In the genomic region with DNA sequence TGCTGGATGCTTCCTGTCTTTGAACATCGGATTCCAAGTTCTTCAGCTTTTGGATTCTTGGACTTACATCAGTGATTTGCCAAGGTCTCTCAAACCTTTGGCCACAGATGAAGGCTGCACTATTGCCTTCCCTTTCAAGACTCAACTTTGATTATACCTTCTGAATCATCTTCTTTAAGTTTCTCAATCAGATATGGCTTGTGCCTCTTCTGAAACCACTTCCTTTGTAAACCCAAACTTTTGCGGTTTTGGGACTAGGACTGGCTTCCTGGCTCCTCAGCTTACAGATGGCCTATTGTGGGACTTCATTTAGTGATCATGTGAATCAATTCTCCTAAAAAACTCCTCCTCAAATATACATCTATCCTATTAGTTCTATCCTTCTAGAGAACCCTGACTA, we compare ENCODE assay signal across 28 cellular contexts. TPM values are rescaled to one million over a fixed set of nuclear protein-coding genes. Genes with fewer than 3 reads are reported as not detected.
DNase-seq lines count a peak whose midpoint lies in the region; ATAC-seq, FAIRE-seq and TF ChIP-seq lines count a peak whose summit lies in the region.
"Had no signal": no experiment of that assay in that cellular context is flagged by ENCODE, and none has a peak within 500 bp of the region (broad histone marks: within the 10 kb centered on the region; RNA-seq: fewer than 3 reads in every experiment).

No MANE protein-coding gene starts in this region.

- H3K36me3 ChIP-seq in mammary epithelial cell (ENCODE audit: insufficient read depth, low read length) (no peaks in the 10 kb centered on the region), small intestine (ENCODE audit: control insufficient read depth in 2 of 2, insufficient read depth in 2 of 2, low read length in 2 of 2) (no peaks in the 10 kb centered on the region), gastrocnemius medialis (no peaks in the 10 kb centered on the region)
- H3K36me3 ChIP-seq: left ventricle myocardium inferior, thyroid gland had no signal

- DNase-seq in Daoy (ENCODE audit: low read depth) (peak; percentile 47), mammary epithelial cell (peak; percentile 3), small intestine (peak; percentile 72), NCI-H774 (lab: John Stamatoyannopoulos, UW) (no peak), DMS 273 (lab: John Stamatoyannopoulos, UW; ENCODE audit: unreplicated experiment) (no peak), gastrocnemius medialis (no peak)
- peak; percentile 15 for DNase-seq in Jurkat, Clone E6-1 (ENCODE audit: low read depth, low spot score)
- DNase-seq: activated CD4-positive, alpha-beta T cell treated with anti-CD3 and anti-CD28 coated beads, Interleukin-2, amount 10 ng/mL, durations not matched to agents 24 days and 14 days; activated T-cell treated with anti-CD3 and anti-CD28 coated beads, Interleukin-2, amount 50 U/mL, for 4 hours; CD4-positive, alpha-beta memory T cell; effector CD8-positive, alpha-beta T cell; left ventricle myocardium inferior; midbrain; natural killer cell; NCI-H1417 treated with DMSO at 0.1 percent for 48 hours; NCI-H446 treated with DMSO at 0.1 percent for 48 hours; OCI-M1; SIG-M5; stimulated activated naive CD4-positive, alpha-beta T cell treated with Interleukin-2 at 50 U/mL for 16 hours; thyroid gland had no signal

- no TSS peak for BruUV-seq in mammary epithelial cell (replicated peaks; lab: Mats Ljungman, UMichigan)

- dilution Hi-C loops in mammary epithelial cell (cut with HindIII; ENCODE audit: low sequenced_read_pairs): no loop called here

- no peak for TF ChIP-seq CTCF in mammary epithelial cell (conservative IDR thresholded peaks at IDR 0.05 in 1 of 2, IDR thresholded peaks at IDR 0.05 in 1 of 2; ENCODE audit: extremely low read depth in 1 of 2, insufficient read depth in 1 of 2, low read depth in 1 of 2, low read length in 2 of 2)
- no peak for TF ChIP-seq CTCF in gastrocnemius medialis (IDR thresholded peaks at IDR 0.05 in 4 of 5, conservative IDR thresholded peaks at IDR 0.05 in 1 of 5)

- peaks cover 13% of the 10 kb centered on the region for H3K4me1 ChIP-seq in mammary epithelial cell (ENCODE audit: insufficient read depth, low read length)
- H3K4me1 ChIP-seq in small intestine (ENCODE audit: control insufficient read depth in 2 of 2, insufficient read depth in 1 of 2, low read depth in 1 of 2, low read length in 1 of 2): peaks cover 2 to 3% of the 10 kb centered on the region in 2 donors
- H3K4me1 ChIP-seq in gastrocnemius medialis: no peaks in the 10 kb centered on the region
- H3K4me1 ChIP-seq: left ventricle myocardium inferior, thyroid gland had no signal

- no peak for FAIRE-seq in small intestine (lab: Jason Lieb, UNC)
- FAIRE-seq: colon, islet of Langerhans had no signal

- H4K20me1 ChIP-seq in mammary epithelial cell (ENCODE audit: insufficient read depth, low read length): no peaks in the 10 kb centered on the region

- no peak overlapping the region for H3K4me3 ChIP-seq in Jurkat, Clone E6-1 (ENCODE audit: low read length)
- H3K4me3 ChIP-seq in mammary epithelial cell (replicated peaks in 1 of 3; ENCODE audit: insufficient read depth in 1 of 3, low read depth in 2 of 3, low read length in 3 of 3): no peak overlapping the region
- no peak overlapping the region for H3K4me3 ChIP-seq in small intestine (ENCODE audit: low read depth in 1 of 2, low read length in 2 of 2)
- H3K4me3 ChIP-seq in gastrocnemius medialis: no peak overlapping the region
- H3K4me3 ChIP-seq: left ventricle myocardium inferior, thyroid gland had no signal

- no peaks in the 10 kb centered on the region for H3K27me3 ChIP-seq in mammary epithelial cell (ENCODE audit: insufficient read depth, low read length)
- H3K27me3 ChIP-seq in small intestine (ENCODE audit: control insufficient read depth in 2 of 2, insufficient read depth in 2 of 2, low read length in 2 of 2): no peaks in the 10 kb centered on the region
- H3K27me3 ChIP-seq in gastrocnemius medialis: no peaks in the 10 kb centered on the region
- H3K27me3 ChIP-seq: thyroid gland had no signal

- H3K9me3 ChIP-seq in mammary epithelial cell (replicated peaks; ENCODE audit: insufficient read depth, low read length) (no peaks in the 10 kb centered on the region), small intestine (ENCODE audit: control insufficient read depth, low read depth) (no peaks in the 10 kb centered on the region), gastrocnemius medialis (no peaks in the 10 kb centered on the region)
- H3K9me3 ChIP-seq: left ventricle myocardium inferior, thyroid gland had no signal

- in situ Hi-C loops in mammary epithelial cell (cut with MboI; ENCODE audit: low sequenced_read_pairs in 2 of 2) (no loop called here), gastrocnemius medialis (cut with MboI; ENCODE audit: low sequenced_read_pairs in 4 of 4) (loop anchor here in 1 of 4 donors (25.0 kb wide), 1 partner anchor 110 kb away; no protein-coding TSS in a partner anchor)

- intact Hi-C loops in mammary epithelial cell (cut with micrococcal nuclease) (no loop called here), gastrocnemius medialis (cut with DNase I; ENCODE audit: low total_unique reads) (no loop called here)

- no peak for TF ChIP-seq POLR2A in gastrocnemius medialis (IDR thresholded peaks at IDR 0.05)

- no peak overlapping the region for H3K4me2 ChIP-seq in mammary epithelial cell (ENCODE audit: insufficient read depth, low read depth, low read length)

- H2AFZ ChIP-seq in mammary epithelial cell (ENCODE audit: low read depth, low read length): no peak overlapping the region

- no peaks in the 10 kb centered on the region for H3K79me2 ChIP-seq in mammary epithelial cell (ENCODE audit: insufficient read depth, low read length)

- 15% methylated on average over 1 of the region's 2 CpGs for WGBS in mammary epithelial cell (ENCODE audit: low coverage, missing lambda C conversion rate)
- WGBS in small intestine, 3 donors: 44 to 61% (median 45%) methylated on average over 2 of the region's 2 CpGs

- CTCF ChIA-PET in mammary epithelial cell (lab: Charles Lee; ENCODE audit: low non-redundant PET): no interaction called here

- no peak overlapping the region for H3K27ac ChIP-seq in mammary epithelial cell (ENCODE audit: insufficient read depth, low read depth, low read length)
- no peak overlapping the region for H3K27ac ChIP-seq in small intestine (ENCODE audit: low read depth in 1 of 2, low read length in 1 of 2)
- H3K27ac ChIP-seq in gastrocnemius medialis: no peak overlapping the region
- H3K27ac ChIP-seq: left ventricle myocardium inferior, thyroid gland, VCaP had no signal

- no peak for ATAC-seq in HG03196 (IDR thresholded peaks at IDR 0.05; ENCODE audit: unreplicated experiment)
- no peak for ATAC-seq in gastrocnemius medialis
- ATAC-seq: activated T-cell treated with anti-CD3 and anti-CD28 coated beads, Interleukin-2, amount 50 U/mL, for 4 hours; HCT116; natural killer cell had no signal

- H3K9ac ChIP-seq in mammary epithelial cell (ENCODE audit: insufficient read depth, low read length): no peak overlapping the region

RNA-seq across cellular contexts. Expression of gene CADPS, which starts 47.1 kb away (rescaled TPM):
- total RNA-seq in Daoy (2014; rRNA removed; shearing (Covaris generic)): not detected in 2 replicates
- polyA plus RNA-seq in Jurkat, Clone E6-1 (2012; ENCODE audit: insufficient read depth, insufficient read length): not detected
- total RNA-seq in mammary epithelial cell (not detected), gastrocnemius medialis (1 to 10 TPM in 1 of 4 donors, not detected in 3; 2.1 TPM)
- polyA plus RNA-seq in mammary epithelial cell (not detected), small intestine (1 to 10 TPM; 1.9 to 9.3 (median 4.7) TPM)
- polyA minus RNA-seq in mammary epithelial cell: not detected
- total RNA-seq: activated CD4-positive, alpha-beta T cell treated with anti-CD3 and anti-CD28 coated beads, Interleukin-2, amount 10 ng/mL, durations not matched to agents 24 days and 14 days; activated T-cell treated with anti-CD3 and anti-CD28 coated beads, Interleukin-2, amount 50 U/mL, for 4 hours; CD4-positive, alpha-beta memory T cell; epithelial cell of proximal tubule; natural killer cell; T-helper 1 cell treated with Interleukin-12 subunit alpha and Interleukin-12 subunit beta and Interleukin-4 antibody, amounts not matched to agents 30 ng/mL and 1 ng/mL, for 36 hours had no signal
- polyA plus RNA-seq: CD4-positive, alpha-beta memory T cell; IgD-negative memory B cell had no signal

Comparison
In these comparisons a context has a peak if more than half of its experiments do, and no peak if none do; other contexts are left out.
1. DNase-seq: peak in Daoy (single experiment), Jurkat, Clone E6-1 (single experiment), mammary epithelial cell (single experiment) and small intestine (single experiment); none in NCI-H774 (single experiment), DMS 273 (single experiment) and gastrocnemius medialis (0 of 2).